Comparison of ENCODE assay signal across 22 cellular contexts in genomic region chr7:25686493-25686892, GRCh38.
"Had no signal": no experiment of that assay in that cellular context is flagged by ENCODE, and none has a peak within 500 bp of the region (broad histone marks: within the 10 kb centered on the region; RNA-seq: fewer than 3 reads in every experiment).

No MANE protein-coding gene starts in this region.

- H3K27ac ChIP-seq: coronary artery, dorsolateral prefrontal cortex, esophagus muscularis mucosa, foreskin keratinocyte, gastroesophageal sphincter, heart left ventricle, hepatocyte, lower lobe of right lung had no signal

- DNase-seq: dermis blood vessel endothelial cell; dorsolateral prefrontal cortex; effector CD4-positive, alpha-beta T cell; effector memory CD4-positive, alpha-beta T cell; foreskin keratinocyte; heart left ventricle; hypothalamus; immature natural killer cell; islet precursor cell; kidney; kidney glomerular epithelial cell; left colon; left ventricle myocardium superior; lower lobe of right lung; mesenchymal stem cell; mucosa of descending colon had no signal

- H3K4me1 ChIP-seq: esophagus muscularis mucosa, foreskin keratinocyte, gastroesophageal sphincter, lower lobe of right lung had no signal

- H3K27ac Mint-ChIP-seq: immature natural killer cell, mesothelial cell of epicardium had no signal

- H3K27me3 ChIP-seq: esophagus muscularis mucosa, gastroesophageal sphincter, heart left ventricle, hepatocyte had no signal

- H3K36me3 ChIP-seq: esophagus muscularis mucosa, gastroesophageal sphincter, heart left ventricle, lower lobe of right lung had no signal

- H3K36me3 Mint-ChIP-seq: immature natural killer cell, mesothelial cell of epicardium had no signal

- H3K4me3 Mint-ChIP-seq: immature natural killer cell, mesothelial cell of epicardium had no signal

- H2AFZ ChIP-seq: hepatocyte had no signal

- ATAC-seq: foreskin keratinocyte, gastroesophageal sphincter, heart left ventricle, left colon, left lobe of liver, left ventricle myocardium superior, lower lobe of right lung, mucosa of descending colon had no signal

- H3K4me2 ChIP-seq: hepatocyte had no signal

- H3K4me3 ChIP-seq: coronary artery, dorsolateral prefrontal cortex, esophagus muscularis mucosa, gastroesophageal sphincter, heart left ventricle, hepatocyte, lower lobe of right lung, mucosa of descending colon had no signal

- H3K79me2 ChIP-seq: hepatocyte had no signal

- H3K9me3 ChIP-seq: esophagus muscularis mucosa, gastroesophageal sphincter, heart left ventricle, lower lobe of right lung, mucosa of descending colon had no signal
